29 cellular contexts compared by ENCODE assay signal in genomic region chr6:125259354-125259736, GRCh38.
"Had no signal": no experiment of that assay in that cellular context is flagged by ENCODE, and none has a peak within 500 bp of the region (broad histone marks: within the 10 kb centered on the region; RNA-seq: fewer than 3 reads in every experiment).

No MANE protein-coding gene starts in this region.

- H3K9me3 ChIP-seq: gastroesophageal sphincter, sigmoid colon, transverse colon, uterus had no signal

- H3K27ac ChIP-seq: brain microvascular endothelial cell, gastroesophageal sphincter, sigmoid colon, transverse colon, uterus had no signal

- ATAC-seq: activated CD4-positive, alpha-beta T cell treated with anti-CD3 and anti-CD28 coated beads for 36 hours; activated naive CD4-positive, alpha-beta T cell treated with anti-CD3 and anti-CD28 coated beads, Interleukin-2, amount 50 U/mL, for 72 hours; activated T-helper 17 cell treated with anti-CD3 and anti-CD28 coated beads, Interleukin-2, amount 50 U/mL, for 72 hours; gastroesophageal sphincter; left cardiac atrium; natural killer cell; WTC11 had no signal

- H3K27ac Mint-ChIP-seq: activated CD4-positive, alpha-beta T cell treated with anti-CD3 and anti-CD28 coated beads for 36 hours; activated naive CD4-positive, alpha-beta T cell treated with anti-CD3 and anti-CD28 coated beads, Interleukin-2, amount 50 U/mL, for 72 hours; activated T-cell treated with anti-CD3 and anti-CD28 coated beads, Interleukin-2, amount 50 U/mL, for 24 hours; activated T-helper 17 cell treated with anti-CD3 and anti-CD28 coated beads, Interleukin-2, amount 50 U/mL, for 72 hours; natural killer cell; progenitor cell of endocrine pancreas; stimulated activated memory B cell treated with anti-CD40 and anti-IgM and Interleukin-4, amounts not matched to agents 10 μg/mL and 1 μg/mL and 100 μg/mL, for 72 hours; WTC11 had no signal

- H3K9me3 Mint-ChIP-seq: activated naive CD4-positive, alpha-beta T cell treated with anti-CD3 and anti-CD28 coated beads, Interleukin-2, amount 50 U/mL, for 72 hours; activated T-cell treated with anti-CD3 and anti-CD28 coated beads, Interleukin-2, amount 50 U/mL, for 24 hours; activated T-helper 17 cell treated with anti-CD3 and anti-CD28 coated beads, Interleukin-2, amount 50 U/mL, for 72 hours; natural killer cell; stimulated activated memory B cell treated with anti-CD40 and anti-IgM and Interleukin-4, amounts not matched to agents 10 μg/mL and 1 μg/mL and 100 μg/mL, for 72 hours; WTC11 had no signal

- FAIRE-seq: endometrium, islet of Langerhans had no signal

- H3K4me1 ChIP-seq: transverse colon, uterus had no signal

- H3K4me3 ChIP-seq: gastroesophageal sphincter, sigmoid colon, smooth muscle cell, transverse colon, uterus had no signal

- DNase-seq: activated CD4-positive, alpha-beta T cell treated with anti-CD3 and anti-CD28 coated beads for 36 hours; activated CD4-positive, alpha-beta T cell treated with anti-CD3 and anti-CD28 coated beads, Interleukin-2, amount 50 U/mL, for 4 hours; activated CD8-positive, alpha-beta memory T cell treated with anti-CD3 and anti-CD28 coated beads for 24 hours; activated CD8-positive, alpha-beta memory T cell treated with anti-CD3 and anti-CD28 coated beads, Interleukin-2, amount 50 U/mL, for 4 hours; activated T-cell treated with anti-CD3 and anti-CD28 coated beads, Interleukin-2, amount 50 U/mL, for 24 hours; aorta; brain microvascular endothelial cell; caudate nucleus; effector CD4-positive, alpha-beta T cell; head of caudate nucleus; hypothalamus; left cardiac atrium; midbrain; natural killer cell; retina; sigmoid colon; stimulated activated CD4-positive, alpha-beta T cell treated with anti-CD3 and anti-CD28 coated beads, Interleukin-15, amount 100 ng/mL, for 24 hours; transverse colon; uterus had no signal

- H3K27me3 ChIP-seq: brain microvascular endothelial cell, gastroesophageal sphincter, sigmoid colon, transverse colon, uterus had no signal

- H3K4me3 Mint-ChIP-seq: activated CD4-positive, alpha-beta T cell treated with anti-CD3 and anti-CD28 coated beads for 36 hours; activated T-cell treated with anti-CD3 and anti-CD28 coated beads, Interleukin-2, amount 50 U/mL, for 24 hours; activated T-helper 17 cell treated with anti-CD3 and anti-CD28 coated beads, Interleukin-2, amount 50 U/mL, for 72 hours; dendritic cell treated with granulocyte-macrophage colony-stimulating factor and Interleukin-4, amounts not matched to agents 40 ng/mL and 50 ng/mL, for 4 days; natural killer cell; stimulated activated memory B cell treated with anti-CD40 and anti-IgM and Interleukin-4, amounts not matched to agents 10 μg/mL and 1 μg/mL and 100 μg/mL, for 72 hours; WTC11 had no signal

- H3K36me3 Mint-ChIP-seq: activated naive CD4-positive, alpha-beta T cell treated with anti-CD3 and anti-CD28 coated beads, Interleukin-2, amount 50 U/mL, for 72 hours; natural killer cell; stimulated activated memory B cell treated with anti-CD40 and anti-IgM and Interleukin-4, amounts not matched to agents 10 μg/mL and 1 μg/mL and 100 μg/mL, for 72 hours; WTC11 had no signal

- H3K36me3 ChIP-seq: brain microvascular endothelial cell, gastroesophageal sphincter, sigmoid colon, transverse colon, uterus had no signal

- H3K4me1 Mint-ChIP-seq: activated CD4-positive, alpha-beta T cell treated with anti-CD3 and anti-CD28 coated beads for 36 hours; activated T-helper 17 cell treated with anti-CD3 and anti-CD28 coated beads, Interleukin-2, amount 50 U/mL, for 72 hours; stimulated activated memory B cell treated with anti-CD40 and anti-IgM and Interleukin-4, amounts not matched to agents 10 μg/mL and 1 μg/mL and 100 μg/mL, for 72 hours had no signal

- H3K27me3 Mint-ChIP-seq: activated CD4-positive, alpha-beta T cell treated with anti-CD3 and anti-CD28 coated beads for 36 hours; activated T-cell treated with anti-CD3 and anti-CD28 coated beads, Interleukin-2, amount 50 U/mL, for 24 hours; activated T-helper 17 cell treated with anti-CD3 and anti-CD28 coated beads, Interleukin-2, amount 50 U/mL, for 72 hours; dendritic cell treated with granulocyte-macrophage colony-stimulating factor and Interleukin-4, amounts not matched to agents 40 ng/mL and 50 ng/mL, for 4 days; progenitor cell of endocrine pancreas; stimulated activated memory B cell treated with anti-CD40 and anti-IgM and Interleukin-4, amounts not matched to agents 10 μg/mL and 1 μg/mL and 100 μg/mL, for 72 hours had no signal

- H3K4me2 ChIP-seq: smooth muscle cell had no signal
